ENCODE assay signal across 11 cellular contexts in the genomic region with DNA sequence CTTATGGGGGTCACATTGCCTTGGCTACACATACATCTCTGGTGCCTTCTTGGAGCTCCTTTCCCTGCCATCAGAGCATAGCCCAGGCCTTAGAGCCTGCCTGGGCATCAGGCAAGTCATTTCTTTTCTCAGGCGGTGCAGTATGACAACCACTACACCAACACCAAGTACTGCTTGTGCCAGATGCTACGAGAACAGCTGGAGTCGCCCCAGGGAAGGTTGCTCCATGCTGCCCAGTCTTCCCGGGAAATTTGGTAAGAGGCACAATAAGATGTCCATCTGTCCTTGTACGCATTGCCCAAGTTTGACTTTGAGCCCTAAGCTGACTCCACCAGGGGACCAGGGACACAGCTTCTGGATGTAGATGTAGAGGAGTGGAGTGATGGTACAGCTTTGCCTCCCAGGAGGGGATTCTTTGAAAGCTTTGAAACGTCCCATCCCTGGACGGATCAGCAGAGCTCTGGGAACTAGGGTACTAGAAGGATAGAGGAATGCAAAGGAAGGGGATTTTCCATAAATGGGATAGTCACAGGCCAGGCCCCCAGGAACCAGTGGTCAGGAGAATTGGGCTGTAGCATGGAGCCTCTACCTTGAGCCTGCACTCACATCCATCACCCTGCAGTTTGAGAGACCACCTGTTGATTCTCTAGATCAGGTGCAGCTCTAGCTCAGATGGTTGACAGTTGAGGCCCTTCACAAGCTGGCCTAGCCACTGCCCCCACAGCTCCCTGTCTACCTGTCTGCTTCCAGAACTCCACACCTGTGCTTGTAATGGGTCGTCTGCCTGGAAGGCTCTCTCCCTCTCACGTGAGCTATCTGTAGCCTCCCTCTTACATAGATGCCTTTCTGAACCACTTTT. TPM values are rescaled to one million over a fixed set of nuclear protein-coding genes. Genes with fewer than 3 reads are reported as not detected.
A peak's percentile ranks its signal among the peaks of the same experiment; 100 is the strongest.
DNase-seq lines count a peak whose midpoint lies in the region; ATAC-seq, FAIRE-seq and TF ChIP-seq lines count a peak whose summit lies in the region.
"Had no signal": no experiment of that assay in that cellular context is flagged by ENCODE, and none has a peak within 500 bp of the region (broad histone marks: within the 10 kb centered on the region; RNA-seq: fewer than 3 reads in every experiment).

No MANE protein-coding gene starts in this region.

- peaks cover 46% of the 10 kb centered on the region for H3K36me3 Mint-ChIP-seq in memory B cell

- no peaks in the 10 kb centered on the region for H3K79me2 ChIP-seq in SU-DHL-6 (ENCODE audit: insufficient read depth, low read length)

- FAIRE-seq in GM12892 (lab: Jason Lieb, UNC), result peak; percentile 67

- no peak for TF ChIP-seq POLR2A in GM12892 (IDR thresholded peaks at IDR 0.05; ENCODE audit: low read depth, low read length)

- H3K4me2 ChIP-seq in SU-DHL-6 (ENCODE audit: low read depth, low read length, poor library complexity, severe bottlenecking), result peak overlapping the region; percentile 42

- no peaks in the 10 kb centered on the region for H3K9me3 Mint-ChIP-seq in memory B cell

- no peaks in the 10 kb centered on the region for H4K20me1 ChIP-seq in SU-DHL-6 (ENCODE audit: low read depth, low read length)

- no peak for TF ChIP-seq CTCF in SU-DHL-6 (IDR thresholded peaks at IDR 0.05; ENCODE audit: insufficient read depth, low read length, poor library complexity, severe bottlenecking)

- peak overlapping the region; percentile 90 for H3K27ac Mint-ChIP-seq in memory B cell

- peak overlapping the region; percentile 77 for H3K4me3 Mint-ChIP-seq in memory B cell

- no peaks in the 10 kb centered on the region for H3K9me2 ChIP-seq in SU-DHL-6 (replicated peaks; ENCODE audit: insufficient read depth, low read length)

- peak overlapping the region; percentile 76 for H3K27ac ChIP-seq in SU-DHL-6 (ENCODE audit: low read depth, low read length)

- no peaks in the 10 kb centered on the region for H3K9me3 ChIP-seq in SU-DHL-6 (ENCODE audit: insufficient read depth, low read length)

- ATAC-seq in HG02610 (IDR thresholded peaks at IDR 0.05; ENCODE audit: unreplicated experiment) (peak; percentile 0), memory B cell (ENCODE audit: low read depth) (peak; percentile 2), HG02678 (IDR thresholded peaks at IDR 0.05; ENCODE audit: unreplicated experiment) (no peak)

- H3K4me1 Mint-ChIP-seq in memory B cell, result peaks cover 67% of the 10 kb centered on the region

- H3K4me3 ChIP-seq in SU-DHL-6 (ENCODE audit: insufficient read depth, low read length, poor library complexity, severe bottlenecking), result peak overlapping the region; percentile 3

- no peaks in the 10 kb centered on the region; the same call in 1 of the 2 replicates for H3K36me3 ChIP-seq in SU-DHL-6 (ENCODE audit: low read length)

- H3K9ac ChIP-seq in SU-DHL-6 (ENCODE audit: low read length), result no peak overlapping the region

- H3F3A ChIP-seq in SU-DHL-6 (ENCODE audit: insufficient read depth), result no peaks in the 10 kb centered on the region; the same call in 1 of the 2 replicates

- no peaks in the 10 kb centered on the region for H3K27me3 ChIP-seq in SU-DHL-6 (ENCODE audit: low read length)

- no peak overlapping the region for H2AFZ ChIP-seq in SU-DHL-6 (ENCODE audit: low read depth, low read length, severe bottlenecking)

- H3K27me3 Mint-ChIP-seq in memory B cell, result no peaks in the 10 kb centered on the region

- DNase-seq in GM12892 (ENCODE audit: insufficient read length) (no peak), memory B cell (ENCODE audit: low spot score in 2 of 2) (no peak), GOT3 (lab: John Stamatoyannopoulos, UW) (no peak), NCI-H774 (lab: John Stamatoyannopoulos, UW) (no peak), NCI-H1436 treated with DMSO at 0.1 percent for 48 hours (lab: John Stamatoyannopoulos, UW) (no peak)
- DNase-seq: activated CD4-positive, alpha-beta T cell treated with anti-CD3 and anti-CD28 coated beads, Interleukin-2, amount 50 U/mL, for 4 hours; NCI-H1092 treated with DMSO at 0.1 percent for 48 hours; NCI-H69 had no signal

RNA-seq across cellular contexts. Expression of a gene that starts 11.0 kb away (rescaled TPM):
- polyA plus RNA-seq in GM12892 (2012; ENCODE audit: missing spikeins), result 12.3 TPM

RNA-seq across cellular contexts. Expression of a gene that starts 51.0 kb away (rescaled TPM):
- 17.7 TPM for polyA plus RNA-seq in GM12892 (2012; ENCODE audit: missing spikeins)

RNA-seq across cellular contexts. Expression of a gene that starts 51.1 kb away (rescaled TPM):
- 10.6 TPM for polyA plus RNA-seq in GM12892 (2012; ENCODE audit: missing spikeins)

RNA-seq across cellular contexts. Expression of a gene that starts 58.4 kb away (rescaled TPM):
- polyA plus RNA-seq in GM12892 (2012; ENCODE audit: missing spikeins), result not detected
